31 cellular contexts compared by ENCODE assay signal in genomic region chr9:108662935-108663334, GRCh38.
"Had no signal": no experiment of that assay in that cellular context is flagged by ENCODE, and none has a peak within 500 bp of the region (broad histone marks: within the 10 kb centered on the region; RNA-seq: fewer than 3 reads in every experiment).

No MANE protein-coding gene starts in this region.

- H3K4me3 ChIP-seq: esophagus squamous epithelium, gastrocnemius medialis, right atrium auricular region, suprapubic skin, tibial artery had no signal

- H3K36me3 Mint-ChIP-seq: activated CD8-positive, alpha-beta memory T cell treated with anti-CD3 and anti-CD28 coated beads, Interleukin-2, amount 10 ng/mL, durations not matched to agents 7 days and 5 days had no signal

- H3K27me3 Mint-ChIP-seq: activated CD8-positive, alpha-beta memory T cell treated with anti-CD3 and anti-CD28 coated beads, Interleukin-2, amount 10 ng/mL, durations not matched to agents 7 days and 5 days; activated naive CD8-positive, alpha-beta T cell; central memory CD8-positive, alpha-beta T cell; T-helper 17 cell had no signal

- H3K36me3 ChIP-seq: esophagus squamous epithelium, gastrocnemius medialis, right atrium auricular region, suprapubic skin, tibial artery had no signal

- H3K27ac Mint-ChIP-seq: activated CD8-positive, alpha-beta memory T cell treated with anti-CD3 and anti-CD28 coated beads, Interleukin-2, amount 10 ng/mL, durations not matched to agents 7 days and 5 days; activated CD8-positive, alpha-beta T cell treated with anti-CD3 and anti-CD28 coated beads, Interleukin-2, amount 10 ng/mL, durations not matched to agents 7 days and 5 days; activated naive CD8-positive, alpha-beta T cell; activated T-helper 2 cell treated with anti-CD3 and anti-CD28 coated beads, Interferon-gamma antibody, Interleukin-2, Interleukin-4, amounts not matched to agents 10 μg/mL and 5 μg/mL and 100 μg/mL, durations not matched to agents 14 hours and 24 hours and 36 hours; immature natural killer cell; naive thymus-derived CD4-positive, alpha-beta T cell; T-helper 17 cell had no signal

- FAIRE-seq: bronchial epithelial cell, colon, endometrium had no signal

- H3K4me1 Mint-ChIP-seq: activated CD8-positive, alpha-beta memory T cell treated with anti-CD3 and anti-CD28 coated beads, Interleukin-2, amount 10 ng/mL, durations not matched to agents 7 days and 5 days; central memory CD8-positive, alpha-beta T cell; immature natural killer cell; neural crest cell; T-helper 17 cell had no signal

- DNase-seq: activated CD4-positive, alpha-beta T cell treated with anti-CD3 and anti-CD28 coated beads for 1 hour; activated CD8-positive, alpha-beta memory T cell treated with anti-CD3 and anti-CD28 coated beads, Interleukin-2, amount 10 ng/mL, durations not matched to agents 7 days and 5 days; activated CD8-positive, alpha-beta T cell treated with anti-CD3 and anti-CD28 coated beads, Interleukin-2, amount 10 ng/mL, durations not matched to agents 7 days and 5 days; activated naive CD4-positive, alpha-beta T cell; activated T-cell treated with anti-CD3 and anti-CD28 coated beads, Interleukin-2, amount 50 U/mL, for 48 hours; anterior cingulate cortex; effector CD8-positive, alpha-beta T cell; esophagus squamous epithelium; gastrocnemius medialis; glutamatergic neuron; hippocampal formation; immature natural killer cell; midbrain; naive thymus-derived CD4-positive, alpha-beta T cell; occipital lobe; stimulated activated CD4-positive, alpha-beta T cell treated with anti-CD3 and anti-CD28 coated beads, Interleukin-15, amount 100 ng/mL, for 24 hours; stimulated activated CD4-positive, alpha-beta T cell treated with anti-CD3 and anti-CD28 coated beads, Interleukin-2, amount 100 ng/mL, for 24 hours; stimulated activated naive CD4-positive, alpha-beta T cell; T-helper 17 cell; T1000; tibial artery had no signal

- H3K27ac ChIP-seq: epithelial cell of prostate, esophagus squamous epithelium, gastrocnemius medialis, right atrium auricular region, suprapubic skin, tibial artery had no signal

- H3K27me3 ChIP-seq: esophagus squamous epithelium, gastrocnemius medialis, right atrium auricular region, suprapubic skin, tibial artery had no signal

- H3K4me1 ChIP-seq: gastrocnemius medialis, right atrium auricular region, tibial artery had no signal

- H3K4me3 Mint-ChIP-seq: activated CD8-positive, alpha-beta memory T cell treated with anti-CD3 and anti-CD28 coated beads, Interleukin-2, amount 10 ng/mL, durations not matched to agents 7 days and 5 days; activated CD8-positive, alpha-beta T cell treated with anti-CD3 and anti-CD28 coated beads, Interleukin-2, amount 10 ng/mL, durations not matched to agents 7 days and 5 days; activated naive CD8-positive, alpha-beta T cell; central memory CD8-positive, alpha-beta T cell; immature natural killer cell; neural crest cell; T-helper 17 cell had no signal
